21 cellular contexts compared by ENCODE assay signal in the genomic region with DNA sequence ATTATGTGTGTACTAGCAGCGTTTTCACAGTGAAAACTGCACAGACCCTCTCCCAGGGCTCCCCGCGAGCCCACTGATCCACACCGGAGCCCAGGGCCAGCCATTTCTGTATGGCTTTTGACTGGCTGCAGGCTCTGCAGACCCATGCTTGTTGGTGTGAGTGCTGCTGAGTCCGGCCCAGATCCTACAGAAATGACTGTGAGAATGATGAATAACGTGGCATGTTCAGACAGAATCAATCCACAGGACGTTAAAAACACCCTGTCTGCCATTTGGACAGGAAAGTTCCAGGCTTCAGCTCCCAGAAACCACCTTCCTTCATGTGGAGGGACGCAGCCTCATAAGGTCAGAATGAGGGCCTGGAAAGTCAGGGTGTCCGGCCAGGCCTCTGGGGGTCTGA.
"Had no signal": no experiment of that assay in that cellular context is flagged by ENCODE, and none has a peak within 500 bp of the region (broad histone marks: within the 10 kb centered on the region; RNA-seq: fewer than 3 reads in every experiment).

No MANE protein-coding gene starts in this region.

- H3K4me1 ChIP-seq: gastrocnemius medialis, lower lobe of right lung, parathyroid adenoma, right lobe of liver, thyroid gland, vagina had no signal

- H3K9ac ChIP-seq: parathyroid adenoma had no signal

- H3K9me3 ChIP-seq: gastrocnemius medialis, lower lobe of right lung, right lobe of liver, stomach, thyroid gland, vagina had no signal

- H3K4me3 ChIP-seq: gastrocnemius medialis, lower lobe of right lung, right lobe of liver, stomach, thyroid gland, vagina had no signal

- FAIRE-seq: endometrium, islet of Langerhans, small intestine had no signal

- H2AFZ ChIP-seq: parathyroid adenoma had no signal

- DNase-seq: cortex of kidney; effector memory CD8-positive, alpha-beta T cell; gastrocnemius medialis; head of caudate nucleus; kidney glomerular epithelial cell; left colon; left ventricle myocardium superior; lower lobe of right lung; natural killer cell; right lobe of liver; small intestine; stimulated activated CD4-positive, alpha-beta T cell treated with anti-CD3 and anti-CD28 coated beads, Interleukin-15, amount 100 ng/mL, for 24 hours; stimulated activated CD4-positive, alpha-beta T cell treated with anti-CD3 and anti-CD28 coated beads, Interleukin-2, amount 100 ng/mL, for 48 hours; stimulated activated naive B cell treated with anti-CD40 and anti-IgM and Interleukin-4, amounts not matched to agents 10 μg/mL and 1 μg/mL and 100 μg/mL, for 72 hours; stomach; thyroid gland; trophoblast cell had no signal

- H3K27ac ChIP-seq: gastrocnemius medialis, lower lobe of right lung, parathyroid adenoma, right lobe of liver, stomach, thyroid gland, vagina had no signal

- H3K36me3 ChIP-seq: gastrocnemius medialis, lower lobe of right lung, right lobe of liver, stomach, thyroid gland, vagina had no signal

- H3K27me3 ChIP-seq: gastrocnemius medialis, right lobe of liver, stomach, thyroid gland, vagina had no signal

- ATAC-seq: effector memory CD8-positive, alpha-beta T cell; gastrocnemius medialis; left colon; left ventricle myocardium superior; lower lobe of right lung; natural killer cell; right lobe of liver; stimulated activated naive B cell treated with anti-CD40 and anti-IgM and Interleukin-4, amounts not matched to agents 10 μg/mL and 1 μg/mL and 100 μg/mL, for 72 hours had no signal

- H3K79me2 ChIP-seq: parathyroid adenoma had no signal
